ENCODE assay signal across 8 cellular contexts in genomic region chr6:79250107-79250514, GRCh38.
DNase-seq lines count a peak whose midpoint lies in the region; ATAC-seq and FAIRE-seq lines count a peak whose summit lies in the region.

No MANE protein-coding gene starts in this region.

- DNase-seq in globus pallidus (ENCODE audit: low spot score) (peak; percentile 26), SW480 (ENCODE audit: low spot score) (no peak), NCI-H1694 treated with DMSO at 0.1 percent for 48 hours (lab: John Stamatoyannopoulos, UW) (no peak), HCEC 1CT (no peak), NCI-H510A treated with DMSO at 0.1 percent for 48 hours (lab: John Stamatoyannopoulos, UW) (no peak)

- peak; percentile 57 for ATAC-seq in GM19397 (IDR thresholded peaks at IDR 0.05; ENCODE audit: unreplicated experiment)
- ATAC-seq in HG03196 (IDR thresholded peaks at IDR 0.05; ENCODE audit: unreplicated experiment): peak; percentile 78

- FAIRE-seq in G401.6 (lab: Jason Lieb, UNC): peak; percentile 67
